Comparison of ENCODE assay signal across 8 cellular contexts in genomic region chr6:99349620-99350141, GRCh38. TPM values are rescaled to one million over a fixed set of nuclear protein-coding genes. Genes with fewer than 3 reads are reported as not detected.
A peak's percentile ranks its signal among the peaks of the same experiment; 100 is the strongest.
DNase-seq lines count a peak whose midpoint lies in the region; ATAC-seq and TF ChIP-seq lines count a peak whose summit lies in the region.

Gene FAXC, minus strand, starts transcription at chr6:99349674. Its CDS starts 302 bp downstream, at chr6:99349372.

- H3K4me1 Mint-ChIP-seq in Calu3 (ENCODE audit: low read depth, unreplicated experiment) (peaks cover 12% of the 10 kb centered on the region), endothelial cell (ENCODE audit: unreplicated experiment) (no peaks in the 10 kb centered on the region), type B pancreatic cell (ENCODE audit: unreplicated experiment) (peaks cover 14% of the 10 kb centered on the region)

- H3K4me3 ChIP-seq in HUES64 (ENCODE audit: low read length) (peak within 1 kb of the TSS; percentile 74), mesodermal cell (ENCODE audit: extremely low read depth, insufficient read depth, low read length, poor library complexity, severe bottlenecking) (peak within 1 kb of the TSS; percentile 64)

- under 1% methylated on average over 59 of the region's 59 CpGs for WGBS in HUES64
- 0% methylated on average over 32 to 48 of the region's 59 CpGs for WGBS in mesodermal cell (ENCODE audit: insufficient coverage in 2 of 2), 2 experiments

- H3K36me3 Mint-ChIP-seq in Calu3 (ENCODE audit: insufficient read depth, unreplicated experiment): no peaks in the 10 kb centered on the region
- H3K36me3 Mint-ChIP-seq in endothelial cell (ENCODE audit: low read depth, unreplicated experiment): no peaks in the 10 kb centered on the region
- H3K36me3 Mint-ChIP-seq in type B pancreatic cell: no peaks in the 10 kb centered on the region

- H3K4me1 ChIP-seq in HUES64 (ENCODE audit: insufficient read depth, low read length) (peaks cover 24% of the 10 kb centered on the region), mesodermal cell (ENCODE audit: control insufficient read depth, insufficient read depth, low read length, poor library complexity, severe bottlenecking) (peaks cover 1% of the 10 kb centered on the region)

- no peak within 1 kb of the TSS for H3K27ac Mint-ChIP-seq in Calu3 (ENCODE audit: unreplicated experiment)
- H3K27ac Mint-ChIP-seq in endothelial cell (ENCODE audit: unreplicated experiment): peak within 1 kb of the TSS; percentile 36
- H3K27ac Mint-ChIP-seq in type B pancreatic cell: peak within 1 kb of the TSS; percentile 69

- intact Hi-C loops in Calu3 (cut with micrococcal nuclease; ENCODE audit: unreplicated experiment): loop anchor here (10.0 kb wide), 1 partner anchor 405 kb away; no protein-coding TSS in a partner anchor

- H3K9me3 Mint-ChIP-seq in Calu3 (ENCODE audit: low read depth, unreplicated experiment) (no peaks in the 10 kb centered on the region), endothelial cell (ENCODE audit: unreplicated experiment) (no peaks in the 10 kb centered on the region), type B pancreatic cell (no peaks in the 10 kb centered on the region)

- H3K4me3 Mint-ChIP-seq in Calu3 (ENCODE audit: low read depth, unreplicated experiment) (peak within 1 kb of the TSS; percentile 63), endothelial cell (ENCODE audit: unreplicated experiment) (peak within 1 kb of the TSS; percentile 89), type B pancreatic cell (peak within 1 kb of the TSS; percentile 90)

- H3K36me3 ChIP-seq in HUES64 (ENCODE audit: insufficient read depth, low read length) (no peaks in the 10 kb centered on the region), mesodermal cell (ENCODE audit: control insufficient read depth, insufficient read depth, low read length) (no peaks in the 10 kb centered on the region)

- H3K27me3 ChIP-seq in HUES64 (ENCODE audit: insufficient read depth, low read length): peaks cover 6% of the 10 kb centered on the region

- peak; percentile 74 for DNase-seq in Calu3
- peak; percentile 69 for DNase-seq in SK-N-DZ (ENCODE audit: low spot score)
- DNase-seq in endothelial cell (ENCODE audit: low spot score): peak; percentile 38
- DNase-seq in type B pancreatic cell (ENCODE audit: extremely low spot score, unreplicated experiment): peak; percentile 78
- DNase-seq in stimulated activated CD4-positive, alpha-beta T cell treated with anti-CD3 and anti-CD28 coated beads, Interleukin-4, amount 100 ng/mL, for 1 hour: no peak

- no peaks in the 10 kb centered on the region for H3K9me3 ChIP-seq in HUES64 (ENCODE audit: insufficient read depth, low read depth, low read length)
- no peaks in the 10 kb centered on the region for H3K9me3 ChIP-seq in mesodermal cell (ENCODE audit: control insufficient read depth, low read length)

- peak within 1 kb of the TSS; percentile 81 for H3K9ac ChIP-seq in HUES64 (ENCODE audit: low read depth, low read length)

- peak within 1 kb of the TSS; percentile 71 for H3K27ac ChIP-seq in HUES64 (ENCODE audit: low read depth, low read length)
- H3K27ac ChIP-seq in mesodermal cell (ENCODE audit: low read depth, low read length, severe bottlenecking): no peak within 1 kb of the TSS

- no TSS peak for BruUV-seq in Calu3 (replicated peaks; lab: Mats Ljungman, UMichigan)

- CTCF ChIA-PET in Calu3 (lab: Charles Lee): interaction anchor here (1.0 kb wide), 1 partner anchor 15 kb away, joined by 5 read pairs; no protein-coding TSS in a partner anchor

- peak; percentile 60 for ATAC-seq in GM19395 (IDR thresholded peaks at IDR 0.05; ENCODE audit: unreplicated experiment)

- TF ChIP-seq CTCF in Calu3 (IDR thresholded peaks at IDR 0.05; ENCODE audit: unreplicated experiment) (no peak), endothelial cell (IDR thresholded peaks at IDR 0.05; ENCODE audit: unreplicated experiment) (no peak), type B pancreatic cell (conservative IDR thresholded peaks at IDR 0.05) (peak; percentile 58)

- peaks cover 32% of the 10 kb centered on the region for H3K27me3 Mint-ChIP-seq in Calu3 (ENCODE audit: unreplicated experiment)
- peaks cover 9% of the 10 kb centered on the region for H3K27me3 Mint-ChIP-seq in endothelial cell (ENCODE audit: unreplicated experiment)
- peaks cover 22% of the 10 kb centered on the region for H3K27me3 Mint-ChIP-seq in type B pancreatic cell

RNA-seq across cellular contexts. Expression of gene FAXC, which starts in this region (rescaled TPM):
- total RNA-seq in Calu3 (2022) (0.83 and 1.5 TPM in 2 replicates), endothelial cell (ENCODE audit: unreplicated experiment) (2.2 TPM), type B pancreatic cell (ENCODE audit: low replicate concordance) (11.3 and 12.5 TPM in 2 replicates)
- polyA plus RNA-seq in HUES64 (2013, experiment 1 of 2): 13.4 TPM
- 12.5 TPM for polyA plus RNA-seq in HUES64 (2013, experiment 2 of 2)
- polyA plus RNA-seq in SK-N-DZ (2014; cell fraction: cytosol; rRNA removed): 47.7 and 49.8 TPM in 2 replicates
- polyA plus RNA-seq in SK-N-DZ (2014; cell fraction: nucleus; rRNA removed): 37.5 and 38.1 TPM in 2 replicates
- polyA plus RNA-seq in mesodermal cell (2013, experiment 1 of 2): 4.7 TPM
- polyA plus RNA-seq in mesodermal cell (2013, experiment 2 of 2): 4.6 TPM
